25 cellular contexts compared by ENCODE assay signal in the genomic region with DNA sequence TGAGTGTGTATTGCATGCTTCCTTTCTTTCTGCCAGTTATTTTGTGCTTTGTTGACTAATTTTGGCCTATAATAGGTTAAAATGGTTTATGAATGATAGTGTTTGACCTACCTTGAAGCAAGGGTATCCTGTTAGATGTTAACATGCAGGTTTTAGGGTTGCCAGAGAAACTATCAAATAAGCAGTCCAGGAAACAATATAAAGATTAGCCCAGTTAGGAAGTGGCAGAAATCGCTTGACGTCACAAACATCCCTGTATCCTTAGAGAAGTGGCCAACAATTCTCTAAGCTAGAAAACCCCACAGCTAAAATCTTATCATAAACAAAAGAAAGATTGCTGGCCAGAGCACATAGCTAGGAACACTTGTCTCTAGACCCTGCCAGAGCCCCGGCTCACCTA.
"Had no signal": no experiment of that assay in that cellular context is flagged by ENCODE, and none has a peak within 500 bp of the region (broad histone marks: within the 10 kb centered on the region; RNA-seq: fewer than 3 reads in every experiment).

No MANE protein-coding gene starts in this region.

- H3K27me3 Mint-ChIP-seq: activated B cell treated with CpG ODN at 0.5 μM for 24 hours; activated CD4-positive, alpha-beta T cell treated with anti-CD3 and anti-CD28 coated beads for 36 hours; activated CD8-positive, alpha-beta memory T cell treated with anti-CD3 and anti-CD28 coated beads, Interleukin-2, amount 10 ng/mL, durations not matched to agents 7 days and 5 days; activated naive CD8-positive, alpha-beta T cell; effector memory CD8-positive, alpha-beta T cell; stimulated activated naive B cell treated with anti-CD40 and anti-IgM and Interleukin-4, amounts not matched to agents 10 μg/mL and 1 μg/mL and 100 μg/mL, for 72 hours had no signal

- H3K4me1 ChIP-seq: colonic mucosa, suprapubic skin, tibial artery, upper lobe of right lung had no signal

- H3K27ac ChIP-seq: colonic mucosa, gastroesophageal sphincter, left ventricle myocardium inferior, suprapubic skin, tibial artery, upper lobe of right lung had no signal

- H3K27ac Mint-ChIP-seq: activated B cell treated with CpG ODN at 0.5 μM for 24 hours; activated CD4-positive, alpha-beta T cell treated with anti-CD3 and anti-CD28 coated beads for 36 hours; activated CD8-positive, alpha-beta memory T cell treated with anti-CD3 and anti-CD28 coated beads, Interleukin-2, amount 10 ng/mL, durations not matched to agents 7 days and 5 days; activated CD8-positive, alpha-beta T cell treated with anti-CD3 and anti-CD28 coated beads, Interleukin-2, amount 10 ng/mL, durations not matched to agents 7 days and 5 days; activated naive CD8-positive, alpha-beta T cell; activated T-helper 2 cell treated with anti-CD3 and anti-CD28 coated beads, Interferon-gamma antibody, Interleukin-2, Interleukin-4, amounts not matched to agents 10 μg/mL and 5 μg/mL and 100 μg/mL, durations not matched to agents 14 hours and 24 hours and 36 hours; nephron; stimulated activated naive B cell treated with anti-CD40 and anti-IgM and Interleukin-4, amounts not matched to agents 10 μg/mL and 1 μg/mL and 100 μg/mL, for 72 hours had no signal

- H3K4me3 Mint-ChIP-seq: activated B cell treated with CpG ODN at 0.5 μM for 24 hours; activated CD4-positive, alpha-beta T cell treated with anti-CD3 and anti-CD28 coated beads for 36 hours; activated CD8-positive, alpha-beta memory T cell treated with anti-CD3 and anti-CD28 coated beads, Interleukin-2, amount 10 ng/mL, durations not matched to agents 7 days and 5 days; activated CD8-positive, alpha-beta T cell treated with anti-CD3 and anti-CD28 coated beads, Interleukin-2, amount 10 ng/mL, durations not matched to agents 7 days and 5 days; activated naive CD8-positive, alpha-beta T cell; effector memory CD8-positive, alpha-beta T cell; nephron; stimulated activated naive B cell treated with anti-CD40 and anti-IgM and Interleukin-4, amounts not matched to agents 10 μg/mL and 1 μg/mL and 100 μg/mL, for 72 hours had no signal

- H3K9me3 Mint-ChIP-seq: activated B cell treated with CpG ODN at 0.5 μM for 24 hours; activated T-helper 2 cell treated with anti-CD3 and anti-CD28 coated beads, Interferon-gamma antibody, Interleukin-2, Interleukin-4, amounts not matched to agents 10 μg/mL and 5 μg/mL and 100 μg/mL, durations not matched to agents 14 hours and 24 hours and 36 hours; effector memory CD8-positive, alpha-beta T cell; nephron; stimulated activated naive B cell treated with anti-CD40 and anti-IgM and Interleukin-4, amounts not matched to agents 10 μg/mL and 1 μg/mL and 100 μg/mL, for 72 hours had no signal

- DNase-seq: activated B cell treated with CpG ODN at 0.5 μM for 24 hours; activated CD4-positive, alpha-beta T cell treated with anti-CD3 and anti-CD28 coated beads for 36 hours; activated CD8-positive, alpha-beta memory T cell treated with anti-CD3 and anti-CD28 coated beads, Interleukin-2, amount 10 ng/mL, durations not matched to agents 7 days and 5 days; activated CD8-positive, alpha-beta T cell treated with anti-CD3 and anti-CD28 coated beads, Interleukin-2, amount 10 ng/mL, durations not matched to agents 7 days and 5 days; activated T-cell treated with anti-CD3 and anti-CD28 coated beads, Interleukin-2, amount 50 U/mL, for 48 hours; anterior cingulate cortex; cerebellar nuclear complex; colonic mucosa; effector memory CD8-positive, alpha-beta T cell; head of caudate nucleus; kidney glomerular epithelial cell; left ventricle myocardium inferior; posterior cingulate gyrus; stimulated activated CD4-positive, alpha-beta T cell treated with anti-CD3 and anti-CD28 coated beads, Interleukin-15, amount 100 ng/mL, for 24 hours; stimulated activated CD4-positive, alpha-beta T cell treated with anti-CD3 and anti-CD28 coated beads, Interleukin-2, amount 100 ng/mL, for 24 hours; stimulated activated naive B cell treated with anti-CD40 and anti-IgM and Interleukin-4, amounts not matched to agents 10 μg/mL and 1 μg/mL and 100 μg/mL, for 72 hours; T-helper 1 cell; tibial artery; upper lobe of right lung had no signal

- H3K27me3 ChIP-seq: colonic mucosa, gastroesophageal sphincter, suprapubic skin, tibial artery, upper lobe of right lung had no signal

- H3K9me3 ChIP-seq: colonic mucosa, gastroesophageal sphincter, left ventricle myocardium inferior, suprapubic skin, tibial artery, upper lobe of right lung had no signal

- H3K4me3 ChIP-seq: colonic mucosa, gastroesophageal sphincter, left ventricle myocardium inferior, lung, suprapubic skin, tibial artery, upper lobe of right lung had no signal
